ENCODE assay signal across 9 cellular contexts in the genomic region with DNA sequence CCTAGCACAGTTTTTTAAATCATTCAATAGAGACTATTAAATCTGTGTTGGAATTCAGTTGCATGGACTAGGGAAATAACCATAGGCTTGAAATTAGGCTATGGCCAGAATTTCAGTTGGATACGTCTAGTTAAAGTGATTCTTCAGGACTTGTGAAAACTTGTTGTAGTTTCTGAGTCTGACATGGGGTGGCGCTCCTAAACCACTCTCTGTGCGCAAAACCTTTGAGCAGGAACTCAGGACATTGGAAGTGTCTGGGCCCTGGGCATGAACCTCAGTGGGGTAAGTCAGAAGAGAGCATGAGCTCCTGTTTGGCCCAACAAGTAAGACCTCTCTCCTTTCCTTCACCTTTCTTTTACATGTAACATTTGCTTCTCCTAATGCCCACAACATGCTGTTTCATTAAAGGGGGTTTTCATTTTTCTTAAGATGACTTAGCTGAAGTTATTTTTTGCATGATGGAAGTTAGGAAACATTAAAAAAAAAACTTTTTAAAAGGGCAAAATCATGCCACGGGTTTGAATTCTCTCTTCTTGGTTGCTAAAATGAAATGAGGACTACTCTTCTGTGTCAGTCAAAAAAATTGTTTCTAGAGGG. TPM values are rescaled to one million over a fixed set of nuclear protein-coding genes. Genes with fewer than 3 reads are reported as not detected.
DNase-seq lines count a peak whose midpoint lies in the region; ATAC-seq and TF ChIP-seq lines count a peak whose summit lies in the region.
"Had no signal": no experiment of that assay in that cellular context is flagged by ENCODE, and none has a peak within 500 bp of the region (broad histone marks: within the 10 kb centered on the region; RNA-seq: fewer than 3 reads in every experiment).

No MANE protein-coding gene starts in this region.

- CTCF ChIA-PET in OCI-LY7 (lab: Charles Lee; ENCODE audit: unreplicated experiment): no interaction called here

- TF ChIP-seq POLR2A in right lobe of liver (IDR thresholded peaks at IDR 0.05) (no peak), uterus (IDR thresholded peaks at IDR 0.05) (no peak)

- BruUV-seq in OCI-LY7 (replicated peaks; lab: Mats Ljungman, UMichigan): no TSS peak

- no peak overlapping the region for H2AFZ ChIP-seq in OCI-LY7 (ENCODE audit: low read length)

- H3K79me2 ChIP-seq in OCI-LY7 (ENCODE audit: insufficient read depth, low read depth, low read length): no peaks in the 10 kb centered on the region

- no peak overlapping the region for H3K27ac ChIP-seq in OCI-LY7 (ENCODE audit: low read depth, low read length, poor library complexity, severe bottlenecking)
- H3K27ac ChIP-seq in right lobe of liver: no peak overlapping the region
- no peak overlapping the region for H3K27ac ChIP-seq in uterus

- H3K36me3 ChIP-seq in OCI-LY7 (ENCODE audit: insufficient read depth, low read length) (no peaks in the 10 kb centered on the region), right lobe of liver (no peaks in the 10 kb centered on the region), uterus (no peaks in the 10 kb centered on the region)

- H3K9me3 ChIP-seq in OCI-LY7 (ENCODE audit: low read length) (no peaks in the 10 kb centered on the region), right lobe of liver (no peaks in the 10 kb centered on the region), uterus (no peaks in the 10 kb centered on the region)

- TF ChIP-seq CTCF in OCI-LY7 (conservative IDR thresholded peaks at IDR 0.05; ENCODE audit: low read length) (peak; percentile 69), choroid plexus epithelial cell (conservative IDR thresholded peaks at IDR 0.05; ENCODE audit: low read depth, low read length) (peak; percentile 93), right lobe of liver (IDR thresholded peaks at IDR 0.05) (peak; percentile 34 to 60 (median 52)), uterus (IDR thresholded peaks at IDR 0.05) (peak; percentile 21 to 60 (median 42))

- ATAC-seq in right lobe of liver: peak; percentile 38 to 63 (median 52)
- no peak for ATAC-seq in GM18520 (IDR thresholded peaks at IDR 0.05; ENCODE audit: unreplicated experiment)

- intact Hi-C loops in OCI-LY7 (cut with micrococcal nuclease; ENCODE audit: unreplicated experiment): loop anchor here (1.0 kb wide), 1 partner anchor 437 kb away; no protein-coding TSS in a partner anchor
- intact Hi-C loops in right lobe of liver (cut with DNase I): no loop called here
- intact Hi-C loops in uterus (cut with DNase I; ENCODE audit: low total_unique reads): no loop called here

- POLR2A ChIA-PET in OCI-LY7 (lab: Charles Lee): no interaction called here

- 22% methylated on average over 4 of the region's 4 CpGs for WGBS in right lobe of liver (ENCODE audit: insufficient coverage, low coverage, low lambda C conversion rate, missing lambda C conversion rate)

- H4K20me1 ChIP-seq in OCI-LY7 (ENCODE audit: insufficient read depth, low read length): no peaks in the 10 kb centered on the region

- H3K4me3 ChIP-seq in OCI-LY7 (ENCODE audit: low read depth, low read length, poor library complexity, severe bottlenecking) (no peak overlapping the region), choroid plexus epithelial cell (ENCODE audit: low read depth, low read length) (no peak overlapping the region), right lobe of liver (no peak overlapping the region), uterus (no peak overlapping the region)

- no peaks in the 10 kb centered on the region for H3K27me3 ChIP-seq in right lobe of liver
- H3K27me3 ChIP-seq in uterus: no peaks in the 10 kb centered on the region

- H3K9me2 ChIP-seq in OCI-LY7 (ENCODE audit: insufficient read depth, low read length): no peaks in the 10 kb centered on the region

- H3K4me1 ChIP-seq in OCI-LY7 (ENCODE audit: insufficient read depth, low read length, poor library complexity, severe bottlenecking) (no peaks in the 10 kb centered on the region), right lobe of liver (peaks cover 0 to 13% (median 0%) of the 10 kb centered on the region in 4 donors), uterus (no peaks in the 10 kb centered on the region)

- DNase-seq in DMS79 treated with DMSO at 0.1 percent for 48 hours (lab: John Stamatoyannopoulos, UW): peak; percentile 3
- DNase-seq in DMS79 (lab: John Stamatoyannopoulos, UW): no peak
- peak; percentile 25 for DNase-seq in HuH-7 (ENCODE audit: low spot score)
- peak; percentile 3 for DNase-seq in OCI-LY7 (ENCODE audit: low spot score)
- DNase-seq in choroid plexus epithelial cell (ENCODE audit: low read depth): peak; percentile 94
- no peak for DNase-seq in right lobe of liver
- peak in 1 of 2 donors; percentile 30 for DNase-seq in uterus

- no peak overlapping the region for H3K4me2 ChIP-seq in OCI-LY7 (ENCODE audit: low read length)

RNA-seq across cellular contexts. Expression of a gene that starts 17.1 kb away (rescaled TPM):
- total RNA-seq in OCI-LY7 (2014; rRNA removed; shearing (Covaris generic)): not detected in 2 replicates
- total RNA-seq in OCI-LY7 (2022) (not detected in 2 replicates), right lobe of liver (not detected), uterus (under 1 TPM in 2 of 4 donors, not detected in 2; 0.07 to 0.76 TPM)
- total RNA-seq: B cell had no signal

Comparison
In these comparisons a context has a peak if more than half of its experiments do, and no peak if none do; other contexts are left out.
1. DNase-seq: peak in DMS79 treated with DMSO at 0.1 percent for 48 hours (single experiment), HuH-7 (single experiment), OCI-LY7 (single experiment) and choroid plexus epithelial cell (single experiment); none in DMS79 (single experiment) and right lobe of liver (0 of 3).
2. CTCF ChIP-seq: peak in every context shown above with its lines; median percentile 93 in choroid plexus epithelial cell; 69 in OCI-LY7; 52 in right lobe of liver; 42 in uterus.